11 cellular contexts compared by ENCODE assay signal in the genomic region with DNA sequence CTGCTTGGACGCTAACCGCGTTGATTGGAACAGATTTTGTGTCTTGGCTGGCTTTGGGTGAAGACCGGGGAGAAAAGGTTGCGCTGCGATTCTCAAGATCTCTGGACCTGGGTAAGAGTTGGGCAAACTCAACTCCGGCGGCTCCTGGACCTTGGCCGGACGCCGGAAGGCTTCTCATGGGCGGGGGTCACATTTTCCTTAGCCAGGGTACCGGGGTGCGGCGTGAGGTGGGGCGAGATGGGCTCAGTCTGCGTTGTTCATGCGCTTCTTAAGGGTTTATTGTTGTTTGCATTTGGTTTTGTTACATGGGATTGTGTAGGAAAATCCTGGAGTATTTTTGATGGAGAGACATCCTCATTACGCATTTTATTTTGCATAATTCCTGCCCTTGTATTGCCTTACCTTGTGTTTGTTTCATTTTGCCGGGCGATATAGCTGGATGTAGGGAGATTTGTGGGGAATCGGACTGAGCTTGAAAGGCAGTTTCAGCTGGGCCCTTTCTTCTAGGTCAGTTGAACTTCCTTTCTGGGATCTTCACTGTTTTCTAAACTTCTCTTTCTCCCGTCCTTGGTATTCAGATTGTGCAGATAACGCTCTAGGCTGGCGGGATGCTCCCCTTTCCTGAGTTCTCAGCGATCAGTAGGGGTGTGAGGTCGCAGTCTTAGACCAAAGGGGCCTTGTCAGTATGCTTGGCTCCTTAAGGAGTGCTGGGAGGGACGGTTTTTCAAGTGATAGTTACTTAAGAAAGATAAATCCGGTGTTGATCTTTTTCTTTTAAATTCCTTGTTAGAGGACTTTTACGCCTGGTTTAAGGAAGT. TPM values are rescaled to one million over a fixed set of nuclear protein-coding genes. Genes with fewer than 3 reads are reported as not detected.
A peak's percentile ranks its signal among the peaks of the same experiment; 100 is the strongest.
DNase-seq lines count a peak whose midpoint lies in the region; ATAC-seq and TF ChIP-seq lines count a peak whose summit lies in the region.
"Had no signal": no experiment of that assay in that cellular context is flagged by ENCODE, and none has a peak within 500 bp of the region (broad histone marks: within the 10 kb centered on the region; RNA-seq: fewer than 3 reads in every experiment).

No MANE protein-coding gene starts in this region.

- H3K36me3 Mint-ChIP-seq in chondrocyte (ENCODE audit: low read depth): peaks cover 3% of the 10 kb centered on the region
- H3K36me3 Mint-ChIP-seq in activated naive CD4-positive, alpha-beta T cell treated with anti-CD3 and anti-CD28 coated beads, Interleukin-2, amount 50 U/mL, for 72 hours: peaks cover 0 to 5% of the 10 kb centered on the region in 2 donors

- peak overlapping the region; percentile 99 for H3K4me3 ChIP-seq in HUES48 (ENCODE audit: low read depth, low read length)
- peak overlapping the region; percentile 78 for H3K4me3 ChIP-seq in skeletal muscle satellite cell (ENCODE audit: low read length)

- TF ChIP-seq CTCF in chondrocyte (IDR thresholded peaks at IDR 0.05): no peak

- H3K9me3 ChIP-seq in HUES48 (ENCODE audit: control insufficient read depth, insufficient read depth, low read length): peaks cover 9% of the 10 kb centered on the region
- no peaks in the 10 kb centered on the region for H3K9me3 ChIP-seq in skeletal muscle satellite cell (replicated peaks; ENCODE audit: low read length)

- H3K9me3 Mint-ChIP-seq in chondrocyte (ENCODE audit: low read depth): peaks cover 11% of the 10 kb centered on the region
- no peaks in the 10 kb centered on the region for H3K9me3 Mint-ChIP-seq in activated naive CD4-positive, alpha-beta T cell treated with anti-CD3 and anti-CD28 coated beads, Interleukin-2, amount 50 U/mL, for 72 hours

- H3K27ac ChIP-seq in HUES48 (ENCODE audit: low read depth, low read length): peak overlapping the region; percentile 36

- H3K4me1 ChIP-seq in HUES48 (ENCODE audit: control insufficient read depth, insufficient read depth, low read length) (peaks cover 28% of the 10 kb centered on the region), skeletal muscle satellite cell (ENCODE audit: control insufficient read depth, insufficient read depth, low read length) (peaks cover 14% of the 10 kb centered on the region)

- peak overlapping the region; percentile 98 for H3K4me2 ChIP-seq in skeletal muscle satellite cell (ENCODE audit: low read length)

- H3K4me3 Mint-ChIP-seq in chondrocyte (ENCODE audit: unreplicated experiment): peak overlapping the region; percentile 85

- peaks cover 33% of the 10 kb centered on the region for H3K4me1 Mint-ChIP-seq in chondrocyte (ENCODE audit: low read depth)

- no peak for ATAC-seq in activated naive CD4-positive, alpha-beta T cell treated with anti-CD3 and anti-CD28 coated beads, Interleukin-2, amount 50 U/mL, for 72 hours

- DNase-seq in chondrocyte (ENCODE audit: low spot score): no peak
- peak; percentile 25 for DNase-seq in left kidney (ENCODE audit: low read depth, low spot score)
- DNase-seq in activated T-cell treated with anti-CD3 and anti-CD28 coated beads, Interleukin-2, amount 50 U/mL, for 1 hour: no peak
- DNase-seq in activated naive CD4-positive, alpha-beta T cell treated with anti-CD3 and anti-CD28 coated beads, Interleukin-2, amount 50 U/mL, for 72 hours (ENCODE audit: low spot score in 2 of 2): no peak
- no peak for DNase-seq in SK-N-DZ (ENCODE audit: low spot score)
- DNase-seq in H4 (ENCODE audit: low spot score): no peak
- DNase-seq: DND-41, NCI-H774 had no signal

- no peaks in the 10 kb centered on the region for H3K27me3 Mint-ChIP-seq in chondrocyte (ENCODE audit: low read depth)

- peak overlapping the region; percentile 84 for H3K9ac ChIP-seq in HUES48 (ENCODE audit: low read depth, low read length)
- H3K9ac ChIP-seq in skeletal muscle satellite cell (ENCODE audit: low read depth, low read length): peak overlapping the region; percentile 78

- H3K36me3 ChIP-seq in HUES48 (ENCODE audit: control insufficient read depth, insufficient read depth, low read length) (no peaks in the 10 kb centered on the region), skeletal muscle satellite cell (ENCODE audit: insufficient read depth, low read length) (no peaks in the 10 kb centered on the region)

- H3K27ac Mint-ChIP-seq in chondrocyte (ENCODE audit: unreplicated experiment): peak overlapping the region; percentile 34
- no peak overlapping the region for H3K27ac Mint-ChIP-seq in activated naive CD4-positive, alpha-beta T cell treated with anti-CD3 and anti-CD28 coated beads, Interleukin-2, amount 50 U/mL, for 72 hours
- H3K27ac Mint-ChIP-seq: activated naive CD4-positive, alpha-beta T cell treated with anti-CD3 and anti-CD28 coated beads for 36 hours had no signal

- H3K27me3 ChIP-seq in HUES48 (ENCODE audit: control insufficient read depth, insufficient read depth, low read length) (no peaks in the 10 kb centered on the region), skeletal muscle satellite cell (ENCODE audit: control insufficient read depth, insufficient read depth, low read length) (no peaks in the 10 kb centered on the region)

RNA-seq across cellular contexts. Expression of gene MEGF10, which starts 0.6 kb away (rescaled TPM):
- 6.6 to 10.8 TPM (median 7.8 TPM) in 3 replicates for total RNA-seq in chondrocyte
- total RNA-seq in skeletal muscle satellite cell (2012; rRNA removed): 0.76 and 4.2 TPM in 2 replicates
- under 1 TPM in 1 of 2 donors, not detected in 1; 0.07 TPM for total RNA-seq in activated naive CD4-positive, alpha-beta T cell treated with anti-CD3 and anti-CD28 coated beads, Interleukin-2, amount 50 U/mL, for 72 hours
- polyA plus RNA-seq in SK-N-DZ (2014; cell fraction: cytosol; rRNA removed): 0.58 and 6.7 TPM in 2 replicates
- polyA plus RNA-seq in SK-N-DZ (2014; cell fraction: nucleus; rRNA removed): 0.88 and 1.6 TPM in 2 replicates
- 0.14 TPM in 1 of 2 replicates, not detected in the other for total RNA-seq in H4 (2014; rRNA removed; shearing (Covaris generic))
- total RNA-seq: activated naive CD4-positive, alpha-beta T cell treated with anti-CD3 and anti-CD28 coated beads for 36 hours had no signal
